Comparison of ENCODE assay signal across 18 cellular contexts in the genomic region with DNA sequence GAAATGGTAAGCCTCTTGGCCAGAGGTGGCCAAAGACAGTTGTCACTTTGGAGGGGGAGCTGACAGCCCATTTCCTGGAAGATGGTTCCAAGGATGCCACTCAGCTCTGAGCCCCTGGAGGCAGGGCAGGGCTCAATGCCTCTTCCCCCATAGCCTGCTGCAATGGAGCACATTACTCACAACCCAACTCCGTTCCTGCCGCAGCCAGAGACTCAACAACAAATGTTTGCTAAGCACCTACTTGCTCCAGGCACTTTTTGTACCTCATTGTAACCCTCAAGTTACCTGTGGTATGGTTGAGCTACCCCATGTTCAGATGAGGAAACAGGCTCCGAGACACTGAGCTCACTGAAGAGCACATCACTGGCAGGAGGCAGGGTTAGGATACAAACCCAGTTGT. TPM values are rescaled to one million over a fixed set of nuclear protein-coding genes. Genes with fewer than 3 reads are reported as not detected.
DNase-seq lines count a peak whose midpoint lies in the region; ATAC-seq and TF ChIP-seq lines count a peak whose summit lies in the region.
"Had no signal": no experiment of that assay in that cellular context is flagged by ENCODE, and none has a peak within 500 bp of the region (broad histone marks: within the 10 kb centered on the region; RNA-seq: fewer than 3 reads in every experiment).

No MANE protein-coding gene starts in this region.

- BruUV-seq in PC-3 (replicated peaks; lab: Mats Ljungman, UMichigan) = no TSS peak

- H3K36me3 ChIP-seq in PC-3 (ENCODE audit: low read depth, low read length) = no peaks in the 10 kb centered on the region
- no peaks in the 10 kb centered on the region for H3K36me3 ChIP-seq in thyroid gland
- H3K36me3 ChIP-seq: left lung had no signal

- H3K27me3 Mint-ChIP-seq in chondrocyte (ENCODE audit: low read depth) = no peaks in the 10 kb centered on the region
- H3K27me3 Mint-ChIP-seq in nephron (ENCODE audit: low read depth) = peaks cover 3% of the 10 kb centered on the region

- H3K9ac ChIP-seq in PC-3 (ENCODE audit: low read length) = peak overlapping the region; percentile 1; the same call in 1 of the 2 replicates

- no peak overlapping the region for H2AFZ ChIP-seq in PC-3 (ENCODE audit: low read length)

- ATAC-seq in PC-3 (no peak; the same call in 1 of the 2 replicates), HG03571 (IDR thresholded peaks at IDR 0.05; ENCODE audit: unreplicated experiment) (no peak), GM21576 (IDR thresholded peaks at IDR 0.05; ENCODE audit: unreplicated experiment) (no peak), GM18867 (IDR thresholded peaks at IDR 0.05; ENCODE audit: unreplicated experiment) (no peak)
- ATAC-seq: left lung had no signal

- no peaks in the 10 kb centered on the region for H4K20me1 ChIP-seq in PC-3 (ENCODE audit: low read length)

- TF ChIP-seq CTCF in PC-3 (conservative IDR thresholded peaks at IDR 0.05; ENCODE audit: low read depth, low read length) (no peak), chondrocyte (IDR thresholded peaks at IDR 0.05) (no peak), nephron (IDR thresholded peaks at IDR 0.05; ENCODE audit: unreplicated experiment in 3 of 3) (no peak), thyroid gland (IDR thresholded peaks at IDR 0.05) (no peak)

- no peak overlapping the region for H3K4me3 ChIP-seq in PC-3 (ENCODE audit: low read length)
- H3K4me3 ChIP-seq in thyroid gland (replicated peaks in 1 of 3) = no peak overlapping the region
- H3K4me3 ChIP-seq: left lung had no signal

- peak overlapping the region; percentile 71 for H3K4me2 ChIP-seq in PC-3 (ENCODE audit: low read length)

- H3K9me3 Mint-ChIP-seq in chondrocyte (ENCODE audit: low read depth) = no peaks in the 10 kb centered on the region
- no peaks in the 10 kb centered on the region for H3K9me3 Mint-ChIP-seq in nephron
- H3K9me3 Mint-ChIP-seq: CD8-positive, alpha-beta memory T cell had no signal

- H3K9me3 ChIP-seq in PC-3 (ENCODE audit: low read length) (no peaks in the 10 kb centered on the region), thyroid gland (no peaks in the 10 kb centered on the region)
- H3K9me3 ChIP-seq: left lung had no signal

- intact Hi-C loops in PC-3 (cut with micrococcal nuclease) (no loop called here), thyroid gland (cut with DNase I) (no loop called here)

- no peak for TF ChIP-seq POLR2A in thyroid gland (IDR thresholded peaks at IDR 0.05)

- peaks cover 49% of the 10 kb centered on the region for H3K4me1 Mint-ChIP-seq in chondrocyte (ENCODE audit: low read depth)
- peaks cover 64% of the 10 kb centered on the region for H3K4me1 Mint-ChIP-seq in nephron

- H3F3A ChIP-seq in PC-3 (ENCODE audit: low read length, unreplicated experiment) = peaks cover 9% of the 10 kb centered on the region

- H3K36me3 Mint-ChIP-seq in chondrocyte (ENCODE audit: low read depth) = no peaks in the 10 kb centered on the region
- no peaks in the 10 kb centered on the region for H3K36me3 Mint-ChIP-seq in nephron (ENCODE audit: low read depth)

- POLR2A ChIA-PET in PC-3 (lab: Charles Lee; ENCODE audit: unreplicated experiment) = interaction anchor here (0.6 kb wide), 1 partner anchor 14 kb away, joined by 3 read pairs; no protein-coding TSS in a partner anchor

- peak; percentile 64 for DNase-seq in PC-3
- DNase-seq in chondrocyte (ENCODE audit: low spot score) = no peak
- DNase-seq in thyroid gland = no peak
- no peak for DNase-seq in cerebellar nuclear complex (lab: John Stamatoyannopoulos, UW)
- DNase-seq: activated CD4-positive, alpha-beta T cell treated with anti-CD3 and anti-CD28 coated beads for 48 hours; activated CD8-positive, alpha-beta memory T cell treated with anti-CD3 and anti-CD28 coated beads, Interleukin-2, amount 50 U/mL, for 4 hours; activated gamma-delta T cell; CD8-positive, alpha-beta memory T cell; cortex of kidney; GOT3; left lung; NCI-H1417 treated with DMSO at 0.1 percent for 48 hours; NCI-H2171; stimulated activated CD4-positive, alpha-beta T cell treated with anti-CD3 and anti-CD28 coated beads, Interleukin-4, amount 100 ng/mL, for 24 hours had no signal

- H3K9me2 ChIP-seq in PC-3 (replicated peaks; ENCODE audit: low read length) = no peaks in the 10 kb centered on the region

- WGBS in thyroid gland, 2 donors = 90 to 91% methylated on average over 3 of the region's 3 CpGs

- H3K27ac ChIP-seq in PC-3 (ENCODE audit: low read length) = peak overlapping the region; percentile 74
- H3K27ac ChIP-seq in thyroid gland = peak overlapping the region; percentile 81 to 97 (median 86)

- H3K4me3 Mint-ChIP-seq in chondrocyte (ENCODE audit: unreplicated experiment) (no peak overlapping the region), nephron (no peak overlapping the region)
- H3K4me3 Mint-ChIP-seq: CD8-positive, alpha-beta memory T cell had no signal

- peak overlapping the region; percentile 82 for H3K27ac Mint-ChIP-seq in chondrocyte (ENCODE audit: unreplicated experiment)
- H3K27ac Mint-ChIP-seq in nephron = peak overlapping the region in 2 of 3 experiments; percentile 92 to 97

- no peaks in the 10 kb centered on the region for H3K79me2 ChIP-seq in PC-3 (ENCODE audit: low read length)

- no peaks in the 10 kb centered on the region for H3K27me3 ChIP-seq in PC-3 (ENCODE audit: low read length)
- H3K27me3 ChIP-seq in thyroid gland = no peaks in the 10 kb centered on the region
- H3K27me3 ChIP-seq: left lung had no signal

- CTCF ChIA-PET in PC-3 (lab: Charles Lee) = interaction anchor here (0.6 kb wide), 1 partner anchor 95 kb away, joined by 6 read pairs; no protein-coding TSS in a partner anchor

- H3K4me1 ChIP-seq in PC-3 (ENCODE audit: insufficient read depth, low read length) (peaks cover 53% of the 10 kb centered on the region), thyroid gland (peaks cover 69 to 77% of the 10 kb centered on the region in 2 donors)

RNA-seq across cellular contexts. Expression of a gene that starts 19.5 kb away (rescaled TPM):
- total RNA-seq in PC-3 (2014; rRNA removed) = 113 and 146 TPM in 2 replicates
- 56.0 to 61.9 TPM (median 56.7 TPM) in 3 replicates for total RNA-seq in chondrocyte
- total RNA-seq in thyroid gland = 100 to 1,000 TPM in 1 of 4 donors, 10 to 100 TPM in 3; 43.9 to 103 (median 78.4) TPM
